19 cellular contexts compared by ENCODE assay signal in the genomic region with DNA sequence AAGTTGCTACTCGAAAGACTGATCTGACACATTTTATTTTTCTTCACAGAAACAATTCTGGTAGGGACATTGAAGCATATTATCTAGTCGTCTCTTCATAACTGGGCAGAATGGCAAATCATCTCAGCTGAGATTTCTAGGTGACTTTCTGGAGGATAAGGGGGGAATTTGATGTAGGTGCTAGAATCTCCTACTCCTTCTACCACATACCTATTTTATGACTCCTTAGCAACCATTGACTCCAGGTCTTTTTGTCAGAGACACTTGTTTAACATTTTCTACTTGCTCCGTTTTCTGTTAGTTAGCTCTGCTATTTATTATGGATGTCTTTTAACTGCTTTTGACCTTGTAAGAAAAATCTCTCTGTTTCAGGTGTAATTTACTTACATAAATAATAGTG.
DNase-seq lines count a peak whose midpoint lies in the region; ATAC-seq and TF ChIP-seq lines count a peak whose summit lies in the region.
"Had no signal": no experiment of that assay in that cellular context is flagged by ENCODE, and none has a peak within 500 bp of the region (broad histone marks: within the 10 kb centered on the region; RNA-seq: fewer than 3 reads in every experiment).

No MANE protein-coding gene starts in this region.

- H3K27ac Mint-ChIP-seq in HFFc6 (peak overlapping the region; percentile 87), endothelial cell (ENCODE audit: unreplicated experiment) (no peak overlapping the region)

- H3K9ac ChIP-seq in adipocyte (ENCODE audit: low read length) (no peak overlapping the region), skeletal muscle satellite cell (ENCODE audit: low read depth, low read length) (no peak overlapping the region)

- H3K4me1 ChIP-seq in adipocyte (ENCODE audit: control insufficient read depth, insufficient read depth, low read length): peaks cover 39% of the 10 kb centered on the region
- H3K4me1 ChIP-seq in skeletal muscle satellite cell (ENCODE audit: control insufficient read depth, insufficient read depth, low read length): peaks cover 39% of the 10 kb centered on the region
- H3K4me1 ChIP-seq: testis had no signal

- no peaks in the 10 kb centered on the region for H3K36me3 ChIP-seq in adipocyte (ENCODE audit: control insufficient read depth, insufficient read depth, low read length, severe bottlenecking)
- H3K36me3 ChIP-seq in skeletal muscle satellite cell (ENCODE audit: insufficient read depth, low read length): no peaks in the 10 kb centered on the region
- H3K36me3 ChIP-seq: heart right ventricle had no signal

- no peaks in the 10 kb centered on the region; the same call in 1 of the 2 replicates for H3K9me3 Mint-ChIP-seq in HFFc6
- H3K9me3 Mint-ChIP-seq in endothelial cell (ENCODE audit: unreplicated experiment): no peaks in the 10 kb centered on the region

- H3K4me1 Mint-ChIP-seq in HFFc6 (ENCODE audit: low read depth) (peaks cover 39% of the 10 kb centered on the region), endothelial cell (ENCODE audit: unreplicated experiment) (peaks cover 6% of the 10 kb centered on the region)

- H3K27me3 ChIP-seq in adipocyte (replicated peaks; ENCODE audit: control insufficient read depth, insufficient read depth, low read length) (no peaks in the 10 kb centered on the region), skeletal muscle satellite cell (ENCODE audit: control insufficient read depth, insufficient read depth, low read length) (no peaks in the 10 kb centered on the region)
- H3K27me3 ChIP-seq: heart right ventricle, testis had no signal

- DNase-seq in HFFc6 (no peak), adipocyte (ENCODE audit: low read depth) (peak; percentile 20), glomerular visceral epithelial cell (ENCODE audit: extremely low spot score) (peak; percentile 2), endothelial cell (ENCODE audit: low spot score) (no peak), OCI-M1 (lab: John Stamatoyannopoulos, UW) (no peak), iPS-NIHi11 (ENCODE audit: low spot score) (no peak)
- DNase-seq: activated CD4-positive, alpha-beta T cell treated with anti-CD3 and anti-CD28 coated beads, Interleukin-2, amount 50 U/mL, for 1 hour; activated naive CD4-positive, alpha-beta T cell treated with anti-CD3 and anti-CD28 coated beads, Interleukin-2, amount 50 U/mL, for 16 hours; Caco-2; cortex of kidney; heart right ventricle; left cardiac atrium; mucosa of descending colon; NCI-H2081; NCI-H526; occipital lobe; testis had no signal

- H3K27me3 Mint-ChIP-seq in HFFc6 (ENCODE audit: insufficient read depth): peaks cover 4% of the 10 kb centered on the region; the same call in 1 of the 2 replicates
- no peaks in the 10 kb centered on the region for H3K27me3 Mint-ChIP-seq in endothelial cell (ENCODE audit: unreplicated experiment)

- peak overlapping the region; percentile 22 for H3K4me2 ChIP-seq in skeletal muscle satellite cell (ENCODE audit: low read length)

- 0 out of 2 replicates have a peak, but pooled peaks cover 6% of the 10 kb centered on the region for H3K36me3 Mint-ChIP-seq in HFFc6 (ENCODE audit: low read depth)
- H3K36me3 Mint-ChIP-seq in endothelial cell (ENCODE audit: low read depth, unreplicated experiment): no peaks in the 10 kb centered on the region

- no peaks in the 10 kb centered on the region for H3K9me3 ChIP-seq in adipocyte (ENCODE audit: control insufficient read depth, low read length)
- no peaks in the 10 kb centered on the region for H3K9me3 ChIP-seq in skeletal muscle satellite cell (replicated peaks; ENCODE audit: low read length)
- H3K9me3 ChIP-seq: Caco-2, heart right ventricle, mucosa of descending colon, testis had no signal

- H3K4me3 ChIP-seq in adipocyte (ENCODE audit: low read length) (peak overlapping the region; percentile 25), skeletal muscle satellite cell (ENCODE audit: low read length) (no peak overlapping the region)
- H3K4me3 ChIP-seq: heart right ventricle, mucosa of descending colon, testis had no signal

- no peak for ATAC-seq in GM21423 (IDR thresholded peaks at IDR 0.05; ENCODE audit: unreplicated experiment)

- H3K4me3 Mint-ChIP-seq in HFFc6: peak overlapping the region; percentile 48
- no peak overlapping the region for H3K4me3 Mint-ChIP-seq in endothelial cell (ENCODE audit: unreplicated experiment)

- TF ChIP-seq CTCF in HFFc6 (IDR thresholded peaks at IDR 0.05) (no peak), endothelial cell (IDR thresholded peaks at IDR 0.05; ENCODE audit: unreplicated experiment) (no peak)

Comparison
In these comparisons a context has a peak if more than half of its experiments do, and no peak if none do; other contexts are left out.
1. DNase-seq: peak in adipocyte (single experiment) and glomerular visceral epithelial cell (single experiment); none in HFFc6 (single experiment), endothelial cell (single experiment), OCI-M1 (single experiment) and iPS-NIHi11 (single experiment).